ENCODE assay signal across 19 cellular contexts in the genomic region with DNA sequence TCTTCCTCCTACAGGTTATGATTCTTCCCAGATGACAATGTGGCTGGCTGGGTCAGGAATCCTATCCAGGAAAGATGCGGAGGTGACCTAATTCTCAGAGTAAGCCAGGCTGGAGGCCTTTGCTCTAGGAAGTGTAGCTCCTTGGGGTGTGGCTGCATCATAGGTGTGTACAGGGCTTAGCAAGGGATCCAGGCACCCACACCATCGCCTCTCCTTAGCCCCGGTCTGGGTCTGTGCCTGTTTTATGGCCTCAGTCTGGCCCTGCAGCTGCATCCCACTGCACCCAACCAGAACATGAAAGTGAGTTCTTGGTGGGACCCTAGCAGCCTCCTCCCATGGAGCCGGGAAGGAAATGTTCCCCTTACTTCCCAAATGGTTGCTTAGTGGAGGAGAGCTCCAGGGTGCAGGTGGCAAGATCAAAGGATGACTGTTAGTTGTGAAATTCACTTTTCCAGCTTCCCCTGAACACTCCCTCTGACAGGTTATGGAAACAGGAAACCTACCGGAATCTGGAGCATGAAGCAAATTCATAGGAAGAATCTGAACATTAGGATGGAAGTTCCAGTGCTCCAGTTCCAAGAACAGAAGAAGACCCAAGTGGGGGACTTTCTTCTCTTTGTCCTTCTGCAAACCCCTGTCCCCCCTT. TPM values are rescaled to one million over a fixed set of nuclear protein-coding genes. Genes with fewer than 3 reads are reported as not detected.
DNase-seq lines count a peak whose midpoint lies in the region; ATAC-seq, FAIRE-seq and TF ChIP-seq lines count a peak whose summit lies in the region.
"Had no signal": no experiment of that assay in that cellular context is flagged by ENCODE, and none has a peak within 500 bp of the region (broad histone marks: within the 10 kb centered on the region; RNA-seq: fewer than 3 reads in every experiment).

No MANE protein-coding gene starts in this region.

- H3K9me3 Mint-ChIP-seq in natural killer cell treated with Interleukin-12 subunit alpha and Interleukin-12 subunit beta and Interleukin-15 and Interleukin-18, amount 100 ng/mL, for 72 hours, result no peaks in the 10 kb centered on the region
- no peaks in the 10 kb centered on the region for H3K9me3 Mint-ChIP-seq in natural killer cell
- peaks cover 7% of the 10 kb centered on the region for H3K9me3 Mint-ChIP-seq in osteocyte (ENCODE audit: unreplicated experiment)
- no peaks in the 10 kb centered on the region for H3K9me3 Mint-ChIP-seq in activated T-cell treated with anti-CD3 and anti-CD28 coated beads, Interleukin-2, amount 50 U/mL, for 4 hours
- H3K9me3 Mint-ChIP-seq: T-cell had no signal

- no peak overlapping the region for H3K9ac ChIP-seq in kidney (ENCODE audit: low read length in 2 of 2)
- H3K9ac ChIP-seq: BLaER1 had no signal

- H3K27ac Mint-ChIP-seq in natural killer cell treated with Interleukin-12 subunit alpha and Interleukin-12 subunit beta and Interleukin-15 and Interleukin-18, amount 100 ng/mL, for 72 hours, result no peak overlapping the region
- H3K27ac Mint-ChIP-seq in natural killer cell, result no peak overlapping the region
- H3K27ac Mint-ChIP-seq in osteocyte (ENCODE audit: unreplicated experiment), result no peak overlapping the region
- H3K27ac Mint-ChIP-seq: activated CD4-positive, alpha-beta T cell treated with anti-CD3 and anti-CD28 coated beads for 36 hours; stimulated activated naive B cell treated with anti-CD40 and anti-IgM and Interleukin-4, amounts not matched to agents 10 μg/mL and 1 μg/mL and 100 μg/mL, for 72 hours; T-cell had no signal

- H3K9me3 ChIP-seq in kidney (ENCODE audit: control insufficient read depth in 1 of 2, low read length in 2 of 2), result no peaks in the 10 kb centered on the region
- H3K9me3 ChIP-seq: BLaER1, thyroid gland had no signal

- H3K36me3 Mint-ChIP-seq in natural killer cell treated with Interleukin-12 subunit alpha and Interleukin-12 subunit beta and Interleukin-15 and Interleukin-18, amount 100 ng/mL, for 72 hours, result no peaks in the 10 kb centered on the region
- H3K36me3 Mint-ChIP-seq in natural killer cell (no peaks in the 10 kb centered on the region), osteocyte (ENCODE audit: unreplicated experiment) (peaks cover 9% of the 10 kb centered on the region)
- H3K36me3 Mint-ChIP-seq in activated T-cell treated with anti-CD3 and anti-CD28 coated beads, Interleukin-2, amount 50 U/mL, for 4 hours (ENCODE audit: insufficient read depth), result no peaks in the 10 kb centered on the region
- H3K36me3 Mint-ChIP-seq: T-cell had no signal

- no peak overlapping the region for H3K4me3 ChIP-seq in kidney (ENCODE audit: low read length in 2 of 2)
- H3K4me3 ChIP-seq: BLaER1, skin epidermis, thyroid gland had no signal

- no peak overlapping the region for H3K4me3 Mint-ChIP-seq in natural killer cell treated with Interleukin-12 subunit alpha and Interleukin-12 subunit beta and Interleukin-15 and Interleukin-18, amount 100 ng/mL, for 72 hours
- H3K4me3 Mint-ChIP-seq in natural killer cell, result no peak overlapping the region
- no peak overlapping the region for H3K4me3 Mint-ChIP-seq in osteocyte (ENCODE audit: unreplicated experiment)
- H3K4me3 Mint-ChIP-seq in activated T-cell treated with anti-CD3 and anti-CD28 coated beads, Interleukin-2, amount 50 U/mL, for 4 hours, result no peak overlapping the region
- H3K4me3 Mint-ChIP-seq: activated CD4-positive, alpha-beta T cell treated with anti-CD3 and anti-CD28 coated beads for 36 hours; stimulated activated naive B cell treated with anti-CD40 and anti-IgM and Interleukin-4, amounts not matched to agents 10 μg/mL and 1 μg/mL and 100 μg/mL, for 72 hours; T-cell had no signal

- H3K27ac ChIP-seq in kidney (ENCODE audit: low read depth in 2 of 2, low read length in 2 of 2), result no peak overlapping the region
- H3K27ac ChIP-seq: BLaER1, thyroid gland had no signal

- no peak for FAIRE-seq in kidney (lab: Jason Lieb, UNC)
- FAIRE-seq: colon had no signal

- ATAC-seq in natural killer cell treated with Interleukin-12 subunit alpha and Interleukin-12 subunit beta and Interleukin-15 and Interleukin-18, amount 100 ng/mL, for 72 hours, result no peak
- ATAC-seq in natural killer cell (no peak), GM18505 (IDR thresholded peaks at IDR 0.05; ENCODE audit: unreplicated experiment) (no peak), HG03354 (IDR thresholded peaks at IDR 0.05; ENCODE audit: poor library complexity, severe bottlenecking, unreplicated experiment) (no peak)
- no peak for ATAC-seq in activated T-cell treated with anti-CD3 and anti-CD28 coated beads, Interleukin-2, amount 50 U/mL, for 4 hours
- ATAC-seq: activated CD4-positive, alpha-beta T cell treated with anti-CD3 and anti-CD28 coated beads for 36 hours; stimulated activated naive B cell treated with anti-CD40 and anti-IgM and Interleukin-4, amounts not matched to agents 10 μg/mL and 1 μg/mL and 100 μg/mL, for 72 hours; T-cell had no signal

- H3K36me3 ChIP-seq in kidney (ENCODE audit: control insufficient read depth in 1 of 2, insufficient read depth in 2 of 2, low read length in 2 of 2), result no peaks in the 10 kb centered on the region
- H3K36me3 ChIP-seq: BLaER1, thyroid gland had no signal

- intact Hi-C loops in natural killer cell (cut with micrococcal nuclease) (loop anchor here (5.0 kb wide), 1 partner anchor 165 kb away; no protein-coding TSS in a partner anchor), kidney (cut with DNase I) (loop anchor here (10.0 kb wide), 1 partner anchor 98 kb away; no protein-coding TSS in a partner anchor)

- H3K4me1 ChIP-seq in kidney (ENCODE audit: control insufficient read depth in 1 of 2, insufficient read depth in 1 of 2, low read depth in 1 of 2, low read length in 2 of 2), result peaks cover 21 to 24% of the 10 kb centered on the region in 2 donors

- H3K27me3 Mint-ChIP-seq in natural killer cell treated with Interleukin-12 subunit alpha and Interleukin-12 subunit beta and Interleukin-15 and Interleukin-18, amount 100 ng/mL, for 72 hours, result peaks cover 42 to 55% of the 10 kb centered on the region in 2 donors
- H3K27me3 Mint-ChIP-seq in natural killer cell (ENCODE audit: low read depth in 2 of 2) (peaks cover 43 to 51% of the 10 kb centered on the region in 2 donors), osteocyte (ENCODE audit: unreplicated experiment) (no peaks in the 10 kb centered on the region)
- peaks cover 43% of the 10 kb centered on the region for H3K27me3 Mint-ChIP-seq in activated T-cell treated with anti-CD3 and anti-CD28 coated beads, Interleukin-2, amount 50 U/mL, for 4 hours (ENCODE audit: low read depth)

- DNase-seq in natural killer cell treated with Interleukin-12 subunit alpha and Interleukin-12 subunit beta and Interleukin-15 and Interleukin-18, amount 100 ng/mL, for 72 hours (ENCODE audit: low spot score), result peak; percentile 31
- DNase-seq in natural killer cell (no peak), kidney (peak; percentile 36), osteocyte (ENCODE audit: extremely low spot score, unreplicated experiment) (peak; percentile 42), COR-L47 (lab: John Stamatoyannopoulos, UW) (no peak)
- no peak for DNase-seq in activated T-cell treated with anti-CD3 and anti-CD28 coated beads, Interleukin-2, amount 50 U/mL, for 4 hours
- DNase-seq: activated CD4-positive, alpha-beta T cell treated with anti-CD3 and anti-CD28 coated beads for 36 hours; NCI-H1105 treated with DMSO at 0.1 percent for 48 hours; NCI-H2081 treated with DMSO at 0.1 percent for 48 hours; NCI-H446 treated with DMSO at 0.1 percent for 48 hours; stimulated activated CD4-positive, alpha-beta T cell treated with anti-CD3 and anti-CD28 coated beads, Interleukin-2, amount 100 ng/mL, for 48 hours; stimulated activated naive B cell treated with anti-CD40 and anti-IgM and Interleukin-4, amounts not matched to agents 10 μg/mL and 1 μg/mL and 100 μg/mL, for 72 hours; T-cell had no signal

- no peak for TF ChIP-seq POLR2A in GM18505 (IDR thresholded peaks at IDR 0.05; ENCODE audit: borderline replicate concordance, extremely low read depth, insufficient read depth, insufficient read length)

- peaks cover 8 to 10% of the 10 kb centered on the region in 2 donors for H3K4me1 Mint-ChIP-seq in natural killer cell treated with Interleukin-12 subunit alpha and Interleukin-12 subunit beta and Interleukin-15 and Interleukin-18, amount 100 ng/mL, for 72 hours (ENCODE audit: low read depth in 2 of 2)
- peaks cover 0 to 12% of the 10 kb centered on the region in 2 donors for H3K4me1 Mint-ChIP-seq in natural killer cell
- peaks cover 34% of the 10 kb centered on the region for H3K4me1 Mint-ChIP-seq in osteocyte (ENCODE audit: unreplicated experiment)
- peaks cover 6% of the 10 kb centered on the region for H3K4me1 Mint-ChIP-seq in activated T-cell treated with anti-CD3 and anti-CD28 coated beads, Interleukin-2, amount 50 U/mL, for 4 hours (ENCODE audit: low read depth)

- TF ChIP-seq CTCF in natural killer cell (IDR thresholded peaks at IDR 0.05) (no peak), kidney (IDR thresholded peaks at IDR 0.05; ENCODE audit: borderline replicate concordance, extremely low read depth, insufficient read depth) (no peak), osteocyte (IDR thresholded peaks at IDR 0.05) (no peak)

RNA-seq across cellular contexts. Expression of a gene that starts 2.7 kb away (rescaled TPM):
- not detected for total RNA-seq in natural killer cell treated with Interleukin-12 subunit alpha and Interleukin-12 subunit beta and Interleukin-15 and Interleukin-18, amount 100 ng/mL, for 72 hours
- total RNA-seq in natural killer cell (not detected), kidney (83.5 TPM), osteocyte (195 and 199 TPM in 2 replicates)
- polyA plus RNA-seq in kidney (ENCODE audit: insufficient read depth, low read depth, low replicate concordance), result 19.5 TPM
- under 1 TPM; 0.16 to 0.87 (median 0.20) TPM for total RNA-seq in activated T-cell treated with anti-CD3 and anti-CD28 coated beads, Interleukin-2, amount 50 U/mL, for 4 hours

Comparison
In these comparisons a context has a peak if more than half of its experiments do, and no peak if none do; other contexts are left out.
1. DNase-seq: peak in natural killer cell treated with Interleukin-12 subunit alpha and Interleukin-12 subunit beta and Interleukin-15 and Interleukin-18, amount 100 ng/mL, for 72 hours (single experiment), kidney (single experiment) and osteocyte (single experiment); none in natural killer cell (single experiment), activated T-cell treated with anti-CD3 and anti-CD28 coated beads, Interleukin-2, amount 50 U/mL, for 4 hours (single experiment) and COR-L47 (single experiment).
2. RNA of a gene that starts 2.7 kb away (total RNA-seq): 195 to 199 TPM in osteocyte and 83.5 TPM in kidney (single experiment); 0.16 to 0.87 TPM in activated T-cell treated with anti-CD3 and anti-CD28 coated beads, Interleukin-2, amount 50 U/mL, for 4 hours, not detected in natural killer cell treated with Interleukin-12 subunit alpha and Interleukin-12 subunit beta and Interleukin-15 and Interleukin-18, amount 100 ng/mL, for 72 hours and not detected in natural killer cell; every median in the first group is over 10 times any median in the second.